2 cellular contexts compared by ENCODE assay signal in genomic region chr14:91689608-91690007, GRCh38.
TF ChIP-seq lines count a peak whose summit lies in the region.

No MANE protein-coding gene starts in this region.

TF ChIP-seq in HepG2, 621 proteins besides CTCF, POLR2A, EP300 and RAD21:
- TF ChIP-seq MAFK (conservative IDR thresholded peaks at IDR 0.05 in 1 of 2, IDR thresholded peaks at IDR 0.05 in 1 of 2; ENCODE audit: low read length in 2 of 2) = peak in 1 of 2 experiments; percentile 34; a peak in 1 of 4 replicates
- TF ChIP-seq MAFF (IDR thresholded peaks at IDR 0.05; ENCODE audit: low read depth, low read length) = peak; percentile 12; the same call in 1 of the 2 replicates
- no peak for TF ChIP-seq GMEB2 (CRISPR knock-in tag; IDR thresholded peaks at IDR 0.05; ENCODE audit: low read depth)
TF ChIP-seq in HepG2: peak in this region for 2.

TF ChIP-seq in K562, 482 proteins besides CTCF, POLR2A, EP300 and RAD21:
- TF ChIP-seq MAFG (tag; conservative IDR thresholded peaks at IDR 0.05) (peak; percentile 54), ZBTB40 (IDR thresholded peaks at IDR 0.05) (no peak), ZBTB40 (CRISPR knock-in tag; IDR thresholded peaks at IDR 0.05) (no peak), C11orf30 (IDR thresholded peaks at IDR 0.05; ENCODE audit: low read depth) (peak; percentile 70), ZNF316 (IDR thresholded peaks at IDR 0.05) (peak; percentile 80)
